9 cellular contexts compared by ENCODE assay signal in genomic region chr1:209652873-209653401, GRCh38. TPM values are rescaled to one million over a fixed set of nuclear protein-coding genes. Genes with fewer than 3 reads are reported as not detected.
DNase-seq lines count a peak whose midpoint lies in the region; ATAC-seq, FAIRE-seq and TF ChIP-seq lines count a peak whose summit lies in the region.
"Had no signal": no experiment of that assay in that cellular context is flagged by ENCODE, and none has a peak within 500 bp of the region (broad histone marks: within the 10 kb centered on the region; RNA-seq: fewer than 3 reads in every experiment).

No MANE protein-coding gene starts in this region.

- TF ChIP-seq POLR2A in GM12892 (IDR thresholded peaks at IDR 0.05; ENCODE audit: low read depth, low read length): no peak

- CTCF ChIA-PET in activated CD4-positive, alpha-beta memory T cell treated with anti-CD3 and anti-CD28 coated beads for 36 hours (lab: Charles Lee): interaction anchor here (0.7 to 2.8 kb wide), 9 partner anchors 23 to 95 kb away, joined by 3 to 13 read pairs (median 6); partner anchors contain the start of gene G0S2

- H3K27me3 Mint-ChIP-seq in activated CD4-positive, alpha-beta memory T cell treated with anti-CD3 and anti-CD28 coated beads for 36 hours: no peaks in the 10 kb centered on the region

- no peaks in the 10 kb centered on the region for H3K36me3 Mint-ChIP-seq in activated CD4-positive, alpha-beta memory T cell treated with anti-CD3 and anti-CD28 coated beads for 36 hours
- H3K36me3 Mint-ChIP-seq: naive B cell had no signal

- peaks cover 0 to 24% of the 10 kb centered on the region in 2 donors for H3K4me1 ChIP-seq in ascending aorta

- ATAC-seq in HG03469 (IDR thresholded peaks at IDR 0.05; ENCODE audit: unreplicated experiment): no peak
- ATAC-seq in HG03108 (IDR thresholded peaks at IDR 0.05; ENCODE audit: unreplicated experiment): no peak

- TF ChIP-seq CTCF in fibroblast of the aortic adventitia (IDR thresholded peaks at IDR 0.05; ENCODE audit: insufficient read depth, low read length): no peak
- TF ChIP-seq CTCF in ascending aorta (IDR thresholded peaks at IDR 0.05): no peak

- no peaks in the 10 kb centered on the region for H3K27me3 ChIP-seq in ascending aorta

- peak; percentile 77 for FAIRE-seq in GM12892 (lab: Jason Lieb, UNC)

- H3K4me1 Mint-ChIP-seq in activated CD4-positive, alpha-beta memory T cell treated with anti-CD3 and anti-CD28 coated beads for 36 hours (ENCODE audit: low read depth): peaks cover 60% of the 10 kb centered on the region
- H3K4me1 Mint-ChIP-seq: naive B cell had no signal

- no peaks in the 10 kb centered on the region for H3K9me3 ChIP-seq in ascending aorta

- no peak overlapping the region for H3K4me3 ChIP-seq in fibroblast of the aortic adventitia (ENCODE audit: low read depth, low read length)
- H3K4me3 ChIP-seq in ascending aorta: no peak overlapping the region

- H3K27ac Mint-ChIP-seq in activated CD4-positive, alpha-beta memory T cell treated with anti-CD3 and anti-CD28 coated beads for 36 hours: no peak overlapping the region

- no peak overlapping the region for H3K27ac ChIP-seq in ascending aorta

- no peaks in the 10 kb centered on the region for H3K9me3 Mint-ChIP-seq in activated CD4-positive, alpha-beta memory T cell treated with anti-CD3 and anti-CD28 coated beads for 36 hours
- H3K9me3 Mint-ChIP-seq: naive B cell had no signal

- intact Hi-C loops in activated CD4-positive, alpha-beta memory T cell treated with anti-CD3 and anti-CD28 coated beads for 36 hours (cut with micrococcal nuclease): no loop called here
- intact Hi-C loops in ascending aorta (cut with DNase I): no loop called here

- POLR2A ChIA-PET in activated CD4-positive, alpha-beta memory T cell treated with anti-CD3 and anti-CD28 coated beads for 36 hours (lab: Charles Lee): interaction anchor here (0.9 to 1.5 kb wide), 5 partner anchors 13 to 116 kb away, joined by 3 to 6 read pairs (median 5); no protein-coding TSS in a partner anchor

- H3K36me3 ChIP-seq in ascending aorta: no peaks in the 10 kb centered on the region

- no peak for DNase-seq in GM12892 (ENCODE audit: insufficient read length)
- DNase-seq in NCI-H128 (lab: John Stamatoyannopoulos, UW; ENCODE audit: unreplicated experiment): peak; percentile 80
- peak; percentile 85 for DNase-seq in activated CD4-positive, alpha-beta memory T cell treated with anti-CD3 and anti-CD28 coated beads for 36 hours
- DNase-seq in fibroblast of the aortic adventitia (ENCODE audit: low read depth): peak; percentile 63
- peak; percentile 99 for DNase-seq in pons (ENCODE audit: low spot score)
- DNase-seq in ascending aorta (ENCODE audit: low spot score in 2 of 2): no peak
- DNase-seq: naive B cell had no signal

- H3K4me3 Mint-ChIP-seq in activated CD4-positive, alpha-beta memory T cell treated with anti-CD3 and anti-CD28 coated beads for 36 hours: no peak overlapping the region
- H3K4me3 Mint-ChIP-seq: naive B cell had no signal

RNA-seq across cellular contexts. Expression of gene LAMB3, which starts 0.7 kb away (rescaled TPM):
- 0.59 TPM for polyA plus RNA-seq in GM12892 (2012; ENCODE audit: missing spikeins)
- 10 to 100 TPM; 14.6 to 14.7 TPM for total RNA-seq in activated CD4-positive, alpha-beta memory T cell treated with anti-CD3 and anti-CD28 coated beads for 36 hours
- total RNA-seq in fibroblast of the aortic adventitia (ENCODE audit: low replicate concordance): 5.9 and 10.3 TPM in 2 replicates
- total RNA-seq in ascending aorta: 0.75 TPM

RNA-seq across cellular contexts. Expression of gene G0S2, which starts 22.3 kb away (rescaled TPM):
- polyA plus RNA-seq in GM12892 (2012; ENCODE audit: missing spikeins): 7.7 TPM
- 10 to 100 TPM; 92.7 to 93.1 TPM for total RNA-seq in activated CD4-positive, alpha-beta memory T cell treated with anti-CD3 and anti-CD28 coated beads for 36 hours
- total RNA-seq in fibroblast of the aortic adventitia (ENCODE audit: low replicate concordance) (23.0 and 146 TPM in 2 replicates), ascending aorta (15.1 TPM)

RNA-seq across cellular contexts. Expression of gene HSD11B1, which starts 51.7 kb away (rescaled TPM):
- polyA plus RNA-seq in GM12892 (2012; ENCODE audit: missing spikeins): 0.32 TPM
- 10 to 100 TPM; 22.4 to 23.9 TPM for total RNA-seq in activated CD4-positive, alpha-beta memory T cell treated with anti-CD3 and anti-CD28 coated beads for 36 hours
- 6.3 and 33.3 TPM in 2 replicates for total RNA-seq in fibroblast of the aortic adventitia (ENCODE audit: low replicate concordance)
- total RNA-seq in ascending aorta: 0.32 TPM

Comparison
In these comparisons a context has a peak if more than half of its experiments do, and no peak if none do; other contexts are left out.
1. DNase-seq: peak in NCI-H128 (single experiment), activated CD4-positive, alpha-beta memory T cell treated with anti-CD3 and anti-CD28 coated beads for 36 hours (single experiment), fibroblast of the aortic adventitia (single experiment) and pons (single experiment); none in GM12892 (single experiment) and ascending aorta (0 of 2).